Comparison of ENCODE assay signal across 8 cellular contexts in the genomic region with DNA sequence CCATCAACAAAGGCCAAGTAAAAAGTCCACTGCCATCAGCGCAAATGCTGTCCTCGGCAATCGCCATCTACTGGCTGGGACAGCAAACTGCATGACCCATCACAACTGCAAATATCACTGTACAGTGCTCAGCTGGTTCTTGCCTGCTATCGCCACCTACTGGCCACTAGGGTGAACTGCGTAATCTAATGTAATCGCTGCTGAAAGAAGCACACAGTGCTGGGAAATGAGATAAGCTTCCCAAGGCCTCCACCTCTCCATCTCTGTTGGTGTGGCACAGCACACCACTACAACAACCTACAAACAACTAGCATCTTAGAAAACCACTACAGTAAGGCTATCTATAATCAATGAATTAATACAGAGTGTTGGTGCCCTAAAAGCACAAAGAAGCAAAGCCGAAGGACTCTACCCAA.
DNase-seq lines count a peak whose midpoint lies in the region; ATAC-seq, FAIRE-seq and TF ChIP-seq lines count a peak whose summit lies in the region.

No MANE protein-coding gene starts in this region.

- no peak overlapping the region for H2AFZ ChIP-seq in parathyroid adenoma

- H3K9me3 ChIP-seq in parathyroid adenoma (ENCODE audit: control insufficient read depth, low read length) (no peaks in the 10 kb centered on the region), uterus (no peaks in the 10 kb centered on the region)

- H3K79me2 ChIP-seq in parathyroid adenoma: no peaks in the 10 kb centered on the region

- H3K4me3 ChIP-seq in Jurkat, Clone E6-1 (ENCODE audit: low read length): no peak overlapping the region
- H3K4me3 ChIP-seq in parathyroid adenoma (ENCODE audit: low read depth, low read length): no peak overlapping the region
- H3K4me3 ChIP-seq in uterus: no peak overlapping the region

- DNase-seq in Jurkat, Clone E6-1 (ENCODE audit: low read depth, low spot score): peak; percentile 70
- DNase-seq in OCI-M1 (lab: John Stamatoyannopoulos, UW) (peak; percentile 80), foreskin melanocyte (peak; percentile 44), uterus (peak; percentile 18 to 22)
- peak; percentile 69 to 75 for DNase-seq in activated T-cell treated with anti-CD3 and anti-CD28 coated beads, Interleukin-2, amount 50 U/mL, for 48 hours

- TF ChIP-seq POLR2A in uterus (IDR thresholded peaks at IDR 0.05): no peak

- H3K36me3 ChIP-seq in parathyroid adenoma (ENCODE audit: control insufficient read depth, insufficient read depth, low read length): no peaks in the 10 kb centered on the region
- no peaks in the 10 kb centered on the region for H3K36me3 ChIP-seq in uterus

- ATAC-seq in GM21786 (IDR thresholded peaks at IDR 0.05; ENCODE audit: unreplicated experiment): peak; percentile 98

- no peaks in the 10 kb centered on the region for H3K27me3 ChIP-seq in parathyroid adenoma (ENCODE audit: control insufficient read depth, insufficient read depth, low read length)
- peaks cover 0 to 5% of the 10 kb centered on the region in 2 donors for H3K27me3 ChIP-seq in uterus

- intact Hi-C loops in uterus (cut with DNase I; ENCODE audit: low total_unique reads): no loop called here

- no peak overlapping the region for H3K27ac ChIP-seq in parathyroid adenoma
- no peak overlapping the region for H3K27ac ChIP-seq in uterus

- TF ChIP-seq CTCF in parathyroid adenoma (IDR thresholded peaks at IDR 0.05): peak; percentile 96
- TF ChIP-seq CTCF in uterus (IDR thresholded peaks at IDR 0.05): peak; percentile 45 to 57 (median 56)

- no peak overlapping the region for H3K4me2 ChIP-seq in parathyroid adenoma (ENCODE audit: low read length)

- peak; percentile 78 for FAIRE-seq in G401.6 (lab: Jason Lieb, UNC)

- H3K4me1 ChIP-seq in parathyroid adenoma (no peaks in the 10 kb centered on the region), uterus (no peaks in the 10 kb centered on the region)

- no peak overlapping the region for H3K9ac ChIP-seq in parathyroid adenoma

Comparison
In these comparisons a context has a peak if more than half of its experiments do, and no peak if none do; other contexts are left out.
1. DNase-seq: peak in every context shown above with its lines; median percentile 80 in OCI-M1; 72 in activated T-cell treated with anti-CD3 and anti-CD28 coated beads, Interleukin-2, amount 50 U/mL, for 48 hours; 70 in Jurkat, Clone E6-1; 44 in foreskin melanocyte; 20 in uterus.